In the genomic region with DNA sequence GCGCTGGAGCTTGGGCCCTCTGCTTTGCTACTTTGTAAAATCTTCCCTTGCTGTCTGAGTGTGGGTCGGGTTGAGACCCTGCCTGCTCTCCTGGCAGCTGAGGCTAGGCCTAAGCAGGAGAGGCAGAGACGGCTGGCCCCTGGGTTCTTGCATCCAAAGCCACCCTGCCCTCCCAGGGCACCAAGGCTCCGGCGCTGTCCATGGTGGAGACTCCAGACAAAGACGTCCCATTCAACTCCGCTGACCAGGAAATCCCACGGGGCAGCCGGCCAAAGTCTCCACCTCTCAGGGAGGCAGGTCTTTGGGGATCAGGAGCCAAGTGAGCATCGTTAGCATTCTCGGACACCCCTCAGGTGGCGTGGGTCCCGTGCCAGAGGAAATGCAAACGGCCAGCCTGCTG, we compare ENCODE assay signal across 16 cellular contexts. TPM values are rescaled to one million over a fixed set of nuclear protein-coding genes. Genes with fewer than 3 reads are reported as not detected.
A peak's percentile ranks its signal among the peaks of the same experiment; 100 is the strongest.
DNase-seq lines count a peak whose midpoint lies in the region; ATAC-seq and TF ChIP-seq lines count a peak whose summit lies in the region.
"Had no signal": no experiment of that assay in that cellular context is flagged by ENCODE, and none has a peak within 500 bp of the region (broad histone marks: within the 10 kb centered on the region; RNA-seq: fewer than 3 reads in every experiment).

No MANE protein-coding gene starts in this region.

- peaks cover 15% of the 10 kb centered on the region for H3K27me3 Mint-ChIP-seq in stimulated activated memory B cell treated with anti-CD40 and anti-IgM and Interleukin-4, amounts not matched to agents 10 μg/mL and 1 μg/mL and 100 μg/mL, for 72 hours

- no peak for TF ChIP-seq POLR2A in upper lobe of left lung (IDR thresholded peaks at IDR 0.05)

- intact Hi-C loops in left lung (cut with DNase I) (no loop called here), Right ventricle myocardium superior (cut with DNase I) (no loop called here)

- ATAC-seq in left lung (peak; percentile 48), upper lobe of left lung (ENCODE audit: low FRiP score in 2 of 2) (no peak), HG02678 (IDR thresholded peaks at IDR 0.05; ENCODE audit: unreplicated experiment) (no peak), Right ventricle myocardium superior (ENCODE audit: poor library complexity) (no peak)
- ATAC-seq in stimulated activated memory B cell treated with anti-CD40 and anti-IgM and Interleukin-4, amounts not matched to agents 10 μg/mL and 1 μg/mL and 100 μg/mL, for 72 hours = no peak
- ATAC-seq: activated CD8-positive, alpha-beta T cell treated with anti-CD3 and anti-CD28 coated beads, Interleukin-2, amount 10 ng/mL, durations not matched to agents 7 days and 5 days; stimulated activated naive B cell treated with anti-CD40 and anti-IgM and Interleukin-4, amounts not matched to agents 10 μg/mL and 1 μg/mL and 100 μg/mL, for 72 hours had no signal

- no peaks in the 10 kb centered on the region for H3K36me3 Mint-ChIP-seq in stimulated activated memory B cell treated with anti-CD40 and anti-IgM and Interleukin-4, amounts not matched to agents 10 μg/mL and 1 μg/mL and 100 μg/mL, for 72 hours
- H3K36me3 Mint-ChIP-seq: stimulated activated naive B cell treated with anti-CD40 and anti-IgM and Interleukin-4, amounts not matched to agents 10 μg/mL and 1 μg/mL and 100 μg/mL, for 72 hours had no signal

- DNase-seq in AG10803 (ENCODE audit: low read depth) (peak; percentile 21), ecto neural progenitor cell (ENCODE audit: low spot score) (peak; percentile 74), left lung (peak in 1 of 2 donors; percentile 80), upper lobe of left lung (no peak), Right ventricle myocardium superior (no peak)
- DNase-seq: activated CD8-positive, alpha-beta T cell treated with anti-CD3 and anti-CD28 coated beads, Interleukin-2, amount 10 ng/mL, durations not matched to agents 7 days and 5 days; activated gamma-delta T cell; DMS153; stimulated activated CD4-positive, alpha-beta T cell treated with anti-CD3 and anti-CD28 coated beads, Interleukin-1b, Interleukin-23, amount 100 ng/mL, for 48 hours; stimulated activated naive B cell treated with anti-CD40 and anti-IgM and Interleukin-4, amounts not matched to agents 10 μg/mL and 1 μg/mL and 100 μg/mL, for 72 hours had no signal

- H3K9me3 Mint-ChIP-seq in stimulated activated memory B cell treated with anti-CD40 and anti-IgM and Interleukin-4, amounts not matched to agents 10 μg/mL and 1 μg/mL and 100 μg/mL, for 72 hours = peaks cover under 1% of the 10 kb centered on the region

- no peaks in the 10 kb centered on the region for H3K9me3 ChIP-seq in left lung
- no peaks in the 10 kb centered on the region for H3K9me3 ChIP-seq in upper lobe of left lung

- H3K4me3 ChIP-seq in AG10803 (ENCODE audit: low read length) = no peak overlapping the region
- no peak overlapping the region for H3K4me3 ChIP-seq in left lung
- H3K4me3 ChIP-seq in upper lobe of left lung = no peak overlapping the region
- H3K4me3 ChIP-seq: lung had no signal

- TF ChIP-seq CTCF in AG10803 (conservative IDR thresholded peaks at IDR 0.05; ENCODE audit: low read length) = no peak
- TF ChIP-seq CTCF in left lung (IDR thresholded peaks at IDR 0.05) = no peak
- TF ChIP-seq CTCF in upper lobe of left lung (IDR thresholded peaks at IDR 0.05) = no peak

- H3K27ac ChIP-seq in left lung (no peak overlapping the region), upper lobe of left lung (no peak overlapping the region)
- H3K27ac ChIP-seq: parathyroid adenoma had no signal

- H3K27me3 ChIP-seq in left lung = peaks cover 0 to 17% of the 10 kb centered on the region in 2 donors
- H3K27me3 ChIP-seq in upper lobe of left lung = no peaks in the 10 kb centered on the region

- no peak for TF ChIP-seq EP300 in upper lobe of left lung (IDR thresholded peaks at IDR 0.05)

- no peaks in the 10 kb centered on the region for H3K4me1 Mint-ChIP-seq in stimulated activated memory B cell treated with anti-CD40 and anti-IgM and Interleukin-4, amounts not matched to agents 10 μg/mL and 1 μg/mL and 100 μg/mL, for 72 hours
- H3K4me1 Mint-ChIP-seq: stimulated activated naive B cell treated with anti-CD40 and anti-IgM and Interleukin-4, amounts not matched to agents 10 μg/mL and 1 μg/mL and 100 μg/mL, for 72 hours had no signal

- no peak overlapping the region for H3K27ac Mint-ChIP-seq in stimulated activated memory B cell treated with anti-CD40 and anti-IgM and Interleukin-4, amounts not matched to agents 10 μg/mL and 1 μg/mL and 100 μg/mL, for 72 hours
- H3K27ac Mint-ChIP-seq: activated CD8-positive, alpha-beta T cell treated with anti-CD3 and anti-CD28 coated beads, Interleukin-2, amount 10 ng/mL, durations not matched to agents 7 days and 5 days; stimulated activated naive B cell treated with anti-CD40 and anti-IgM and Interleukin-4, amounts not matched to agents 10 μg/mL and 1 μg/mL and 100 μg/mL, for 72 hours had no signal

- H3K4me1 ChIP-seq in left lung = no peaks in the 10 kb centered on the region
- H3K4me1 ChIP-seq in upper lobe of left lung = peaks cover 0 to 7% (median 2%) of the 10 kb centered on the region in 4 donors
- H3K4me1 ChIP-seq: parathyroid adenoma had no signal

- no peak overlapping the region for H3K4me3 Mint-ChIP-seq in stimulated activated memory B cell treated with anti-CD40 and anti-IgM and Interleukin-4, amounts not matched to agents 10 μg/mL and 1 μg/mL and 100 μg/mL, for 72 hours
- H3K4me3 Mint-ChIP-seq: activated CD8-positive, alpha-beta T cell treated with anti-CD3 and anti-CD28 coated beads, Interleukin-2, amount 10 ng/mL, durations not matched to agents 7 days and 5 days; stimulated activated naive B cell treated with anti-CD40 and anti-IgM and Interleukin-4, amounts not matched to agents 10 μg/mL and 1 μg/mL and 100 μg/mL, for 72 hours had no signal

- 29 to 32% methylated on average over 6 to 14 of the region's 14 CpGs for WGBS in upper lobe of left lung, 2 donors

- H3K36me3 ChIP-seq in left lung = no peaks in the 10 kb centered on the region
- no peaks in the 10 kb centered on the region for H3K36me3 ChIP-seq in upper lobe of left lung

TF ChIP-seq in PFSK-1, 5 proteins besides CTCF, POLR2A, EP300 and RAD21:
- TF ChIP-seq POLR2AphosphoS5 (IDR thresholded peaks at IDR 0.05; ENCODE audit: low read depth, low read length) = no peak
- TF ChIP-seq REST (IDR thresholded peaks at IDR 0.05; ENCODE audit: insufficient read depth in 1 of 2, low read depth in 2 of 2, low read length in 2 of 2) = peak; percentile 88 to 92
TF ChIP-seq in PFSK-1: peak in this region for 1.

RNA-seq across cellular contexts. Expression of gene PRLH, which starts 2.6 kb away (rescaled TPM):
- polyA plus RNA-seq in PFSK-1 (2012; ENCODE audit: insufficient read length, low read depth) = not detected
- not detected for total RNA-seq in left lung
- total RNA-seq in upper lobe of left lung = not detected
- not detected for total RNA-seq in Right ventricle myocardium superior
- total RNA-seq: activated CD8-positive, alpha-beta T cell treated with anti-CD3 and anti-CD28 coated beads, Interleukin-2, amount 10 ng/mL, durations not matched to agents 7 days and 5 days; lung; T-helper 1 cell treated with Interleukin-12 subunit alpha and Interleukin-12 subunit beta and Interleukin-4 antibody, amounts not matched to agents 30 ng/mL and 1 ng/mL, for 36 hours had no signal
- polyA plus RNA-seq: lung had no signal

RNA-seq across cellular contexts. Expression of gene RAB17, which starts 26.7 kb away (rescaled TPM):
- 2.2 TPM for polyA plus RNA-seq in PFSK-1 (2012; ENCODE audit: insufficient read length, low read depth)
- total RNA-seq in left lung (10 to 100 TPM; 35.5 to 37.9 TPM), upper lobe of left lung (100 to 1,000 TPM in 2 of 6 donors, 10 to 100 TPM in 4; 44.5 to 262 (median 90.6) TPM), Right ventricle myocardium superior (4.1 TPM)
- total RNA-seq: T-helper 1 cell treated with Interleukin-12 subunit alpha and Interleukin-12 subunit beta and Interleukin-4 antibody, amounts not matched to agents 30 ng/mL and 1 ng/mL, for 36 hours had no signal

Comparison
In these comparisons a context has a peak if more than half of its experiments do, and no peak if none do; other contexts are left out.
1. DNase-seq: peak in AG10803 (single experiment) and ecto neural progenitor cell (single experiment); none in upper lobe of left lung (0 of 2) and Right ventricle myocardium superior (single experiment).